16 cellular contexts compared by ENCODE assay signal in the genomic region with DNA sequence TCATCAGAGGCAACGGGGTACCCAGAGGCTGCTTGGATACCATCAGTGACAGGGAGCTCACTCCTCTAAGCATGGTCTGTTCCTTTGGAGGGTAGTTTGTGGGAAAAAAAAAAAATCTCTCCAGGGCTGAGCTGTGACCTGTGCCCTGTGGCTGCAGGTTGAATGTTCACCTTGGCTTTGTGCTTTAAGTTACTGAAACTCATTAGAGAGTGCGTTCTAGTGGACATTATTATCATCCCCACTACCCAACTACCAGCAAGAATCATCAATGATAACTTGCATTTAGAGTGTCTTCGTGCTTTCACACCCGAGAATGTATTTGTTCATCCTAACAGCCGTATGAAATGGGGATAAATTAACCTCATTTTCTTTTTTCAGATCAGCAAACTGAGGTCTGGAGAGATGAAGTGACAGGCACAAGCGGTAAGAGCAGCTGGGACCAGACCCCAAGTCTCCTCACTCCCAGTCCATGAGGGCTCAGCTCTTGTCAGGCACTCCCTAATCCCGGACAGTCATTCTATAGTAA.
DNase-seq lines count a peak whose midpoint lies in the region; ATAC-seq and TF ChIP-seq lines count a peak whose summit lies in the region.
"Had no signal": no experiment of that assay in that cellular context is flagged by ENCODE, and none has a peak within 500 bp of the region (broad histone marks: within the 10 kb centered on the region; RNA-seq: fewer than 3 reads in every experiment).

No MANE protein-coding gene starts in this region.

- H3K27ac Mint-ChIP-seq in Caco-2 (ENCODE audit: unreplicated experiment) (peak overlapping the region; percentile 17), nephron progenitor cell (peak overlapping the region; percentile 56), type B pancreatic cell (peak overlapping the region; percentile 20)
- H3K27ac Mint-ChIP-seq: CD4-positive, alpha-beta memory T cell had no signal

- H3K9me3 ChIP-seq in Caco-2 (no peaks in the 10 kb centered on the region), tibial artery (no peaks in the 10 kb centered on the region)

- H3K27me3 ChIP-seq in Caco-2 (replicated peaks; ENCODE audit: control insufficient read depth, insufficient read depth, low read length) = no peaks in the 10 kb centered on the region
- peaks cover 0 to 56% of the 10 kb centered on the region in 2 donors for H3K27me3 ChIP-seq in tibial artery

- no peaks in the 10 kb centered on the region for H3K36me3 Mint-ChIP-seq in Caco-2 (ENCODE audit: insufficient read depth, unreplicated experiment)
- H3K36me3 Mint-ChIP-seq in nephron progenitor cell (ENCODE audit: low read depth) = no peaks in the 10 kb centered on the region
- no peaks in the 10 kb centered on the region for H3K36me3 Mint-ChIP-seq in type B pancreatic cell
- H3K36me3 Mint-ChIP-seq: CD4-positive, alpha-beta memory T cell had no signal

- H3K4me1 ChIP-seq in Caco-2 (peaks cover 38% of the 10 kb centered on the region), tibial artery (no peaks in the 10 kb centered on the region)

- no peaks in the 10 kb centered on the region for H3K36me3 ChIP-seq in Caco-2 (ENCODE audit: control insufficient read depth, insufficient read depth, low read length)
- no peaks in the 10 kb centered on the region for H3K36me3 ChIP-seq in tibial artery

- H3K4me3 ChIP-seq in Caco-2 (ENCODE audit: low read depth, low read length) (no peak overlapping the region), tibial artery (no peak overlapping the region)
- H3K4me3 ChIP-seq: GM23248 had no signal

- intact Hi-C loops in Caco-2 (cut with micrococcal nuclease; ENCODE audit: unreplicated experiment) (loop anchor here (1.0 to 10.0 kb wide), 12 partner anchors 17 to 724 kb away; a partner anchor contains a TSS), tibial artery (cut with DNase I; ENCODE audit: low total_unique reads) (no loop called here)

- DNase-seq in Caco-2 = no peak
- no peak for DNase-seq in nephron progenitor cell
- DNase-seq in type B pancreatic cell (ENCODE audit: extremely low spot score, unreplicated experiment) = no peak
- DNase-seq in tibial artery = no peak
- DNase-seq in T-helper 2 cell = no peak
- DNase-seq: 8988T; C1 segment of cervical spinal cord; CD4-positive, alpha-beta memory T cell; COR-L47; DMS153; DND-41; H7; HCEC 1CT had no signal

- TF ChIP-seq CTCF in Caco-2 (IDR thresholded peaks at IDR 0.05; ENCODE audit: insufficient read depth in 1 of 2, low read depth in 1 of 2, low read length in 1 of 2, severe bottlenecking in 1 of 2, unreplicated experiment in 1 of 2) (no peak), VCaP (conservative IDR thresholded peaks at IDR 0.05) (no peak), nephron progenitor cell (IDR thresholded peaks at IDR 0.05) (no peak), type B pancreatic cell (conservative IDR thresholded peaks at IDR 0.05) (no peak), tibial artery (IDR thresholded peaks at IDR 0.05) (no peak)

- H3K4me1 Mint-ChIP-seq in Caco-2 (ENCODE audit: low read depth, unreplicated experiment) (peaks cover 44% of the 10 kb centered on the region), nephron progenitor cell (peaks cover 74% of the 10 kb centered on the region), type B pancreatic cell (ENCODE audit: unreplicated experiment) (peaks cover 39% of the 10 kb centered on the region)
- H3K4me1 Mint-ChIP-seq: CD4-positive, alpha-beta memory T cell had no signal

- H3K9me3 Mint-ChIP-seq in Caco-2 (ENCODE audit: unreplicated experiment) (peaks cover 6% of the 10 kb centered on the region), nephron progenitor cell (no peaks in the 10 kb centered on the region), type B pancreatic cell (no peaks in the 10 kb centered on the region)

- H3K27ac ChIP-seq in VCaP = peak overlapping the region; percentile 44; the same call in 1 of the 2 replicates
- H3K27ac ChIP-seq in tibial artery = no peak overlapping the region
- H3K27ac ChIP-seq: GM23248 had no signal

- peak overlapping the region; percentile 31 for H3K4me3 Mint-ChIP-seq in Caco-2 (ENCODE audit: unreplicated experiment)
- H3K4me3 Mint-ChIP-seq in nephron progenitor cell = peak overlapping the region; percentile 9
- H3K4me3 Mint-ChIP-seq in type B pancreatic cell = no peak overlapping the region
- H3K4me3 Mint-ChIP-seq: CD4-positive, alpha-beta memory T cell had no signal

- no peak for ATAC-seq in SK-N-SH treated with all-trans-retinoic acid at 6 μM for 48 hours

- CTCF ChIA-PET in Caco-2 (lab: Charles Lee) = no interaction called here

- POLR2A ChIA-PET in Caco-2 (lab: Charles Lee) = interaction anchor here (0.6 to 2.2 kb wide), 3 partner anchors 35 to 643 kb away, joined by 3 to 5 read pairs (median 3); no protein-coding TSS in a partner anchor

- H3K27me3 Mint-ChIP-seq in Caco-2 (ENCODE audit: insufficient read depth, unreplicated experiment) (peaks cover 2% of the 10 kb centered on the region), nephron progenitor cell (ENCODE audit: low read depth, poor library complexity) (peaks cover 13% of the 10 kb centered on the region), type B pancreatic cell (peaks cover 20% of the 10 kb centered on the region)

- TSS peak; percentile 62 for BruUV-seq in Caco-2 (replicated peaks; lab: Mats Ljungman, UMichigan)

TF ChIP-seq in SK-N-SH treated with all-trans-retinoic acid at 6 μM for 48 hours, 23 proteins besides CTCF, POLR2A, EP300 and RAD21:
- TF ChIP-seq GLIS3 (CRISPR knock-in tag; IDR thresholded peaks at IDR 0.05) = no peak
